14 cellular contexts compared by ENCODE assay signal in genomic region chr5:171534009-171534895, GRCh38.
DNase-seq lines count a peak whose midpoint lies in the region; ATAC-seq, FAIRE-seq and TF ChIP-seq lines count a peak whose summit lies in the region.
"Had no signal": no experiment of that assay in that cellular context is flagged by ENCODE, and none has a peak within 500 bp of the region (broad histone marks: within the 10 kb centered on the region; RNA-seq: fewer than 3 reads in every experiment).

No MANE protein-coding gene starts in this region.

- H3K27me3 ChIP-seq in bronchial epithelial cell (ENCODE audit: control insufficient read depth, insufficient read depth, low read length), result peaks cover 1% of the 10 kb centered on the region
- H3K27me3 ChIP-seq: BLaER1 had no signal

- H3K4me1 Mint-ChIP-seq in stimulated activated effector memory CD8-positive, alpha-beta T cell treated with anti-CD3 and anti-CD28 coated beads, Interleukin-12 subunit alpha, Interleukin-12 subunit beta, amount 100 ng/mL, for 72 hours, result no peaks in the 10 kb centered on the region
- H3K4me1 Mint-ChIP-seq in HFFc6 (ENCODE audit: low read depth) (peaks cover 14% of the 10 kb centered on the region; the same call in 1 of the 2 replicates), progenitor cell of endocrine pancreas (ENCODE audit: low read depth) (no peaks in the 10 kb centered on the region)

- DNase-seq in stimulated activated CD4-positive, alpha-beta T cell treated with anti-CD3 and anti-CD28 coated beads, Interleukin-12 subunit alpha, Interleukin-12 subunit beta, amount 100 ng/mL, for 48 hours (ENCODE audit: low read depth in 2 of 3, low spot score in 1 of 3), result peak in 2 of 3 donors; percentile 8 to 18
- no peak for DNase-seq in stimulated activated CD4-positive, alpha-beta T cell treated with anti-CD3 and anti-CD28 coated beads, Interleukin-12 subunit alpha, Interleukin-12 subunit beta, amount 100 ng/mL, for 4 hours
- peak; percentile 8 for DNase-seq in OCI-M1 (lab: John Stamatoyannopoulos, UW)
- peak; percentile 27 for DNase-seq in bronchial epithelial cell (ENCODE audit: low read depth)
- no peak for DNase-seq in stimulated activated effector memory CD8-positive, alpha-beta T cell treated with anti-CD3 and anti-CD28 coated beads, Interleukin-12 subunit alpha, Interleukin-12 subunit beta, amount 100 ng/mL, for 72 hours (ENCODE audit: low spot score in 2 of 2)
- no peak for DNase-seq in HFFc6
- no peak for DNase-seq in progenitor cell of endocrine pancreas (ENCODE audit: low spot score, unreplicated experiment)
- DNase-seq in GDM1 (lab: John Stamatoyannopoulos, UW), result no peak
- DNase-seq: DMS153, hypothalamus, left cardiac atrium, NCI-H1694, NCI-H510A treated with DMSO at 0.1 percent for 48 hours had no signal

- no peak overlapping the region for H3K27ac Mint-ChIP-seq in stimulated activated effector memory CD8-positive, alpha-beta T cell treated with anti-CD3 and anti-CD28 coated beads, Interleukin-12 subunit alpha, Interleukin-12 subunit beta, amount 100 ng/mL, for 72 hours
- H3K27ac Mint-ChIP-seq in HFFc6 (no peak overlapping the region), progenitor cell of endocrine pancreas (no peak overlapping the region)

- H3K9me3 Mint-ChIP-seq in stimulated activated effector memory CD8-positive, alpha-beta T cell treated with anti-CD3 and anti-CD28 coated beads, Interleukin-12 subunit alpha, Interleukin-12 subunit beta, amount 100 ng/mL, for 72 hours, result no peaks in the 10 kb centered on the region
- H3K9me3 Mint-ChIP-seq in HFFc6, result no peaks in the 10 kb centered on the region
- no peaks in the 10 kb centered on the region for H3K9me3 Mint-ChIP-seq in progenitor cell of endocrine pancreas (ENCODE audit: low read depth)

- no peak overlapping the region for H3K4me3 Mint-ChIP-seq in stimulated activated effector memory CD8-positive, alpha-beta T cell treated with anti-CD3 and anti-CD28 coated beads, Interleukin-12 subunit alpha, Interleukin-12 subunit beta, amount 100 ng/mL, for 72 hours
- H3K4me3 Mint-ChIP-seq in HFFc6 (no peak overlapping the region), progenitor cell of endocrine pancreas (ENCODE audit: low read depth) (no peak overlapping the region)

- peaks cover 28% of the 10 kb centered on the region for H3K27me3 Mint-ChIP-seq in HFFc6 (ENCODE audit: insufficient read depth)
- H3K27me3 Mint-ChIP-seq in progenitor cell of endocrine pancreas, result peaks cover 9% of the 10 kb centered on the region

- FAIRE-seq in bronchial epithelial cell (lab: Jason Lieb, UNC), result no peak

- no peaks in the 10 kb centered on the region for H3K36me3 Mint-ChIP-seq in stimulated activated effector memory CD8-positive, alpha-beta T cell treated with anti-CD3 and anti-CD28 coated beads, Interleukin-12 subunit alpha, Interleukin-12 subunit beta, amount 100 ng/mL, for 72 hours
- H3K36me3 Mint-ChIP-seq in HFFc6 (ENCODE audit: low read depth) (no peaks in the 10 kb centered on the region), progenitor cell of endocrine pancreas (ENCODE audit: insufficient read depth) (no peaks in the 10 kb centered on the region)

- H3K4me3 ChIP-seq in bronchial epithelial cell (ENCODE audit: low read depth, low read length), result no peak overlapping the region
- H3K4me3 ChIP-seq: BLaER1 had no signal

- peak; percentile 77 for ATAC-seq in stimulated activated effector memory CD8-positive, alpha-beta T cell treated with anti-CD3 and anti-CD28 coated beads, Interleukin-12 subunit alpha, Interleukin-12 subunit beta, amount 100 ng/mL, for 72 hours

- TF ChIP-seq CTCF in bronchial epithelial cell (IDR thresholded peaks at IDR 0.05; ENCODE audit: insufficient read depth, low read length, severe bottlenecking), result no peak
- TF ChIP-seq CTCF in HFFc6 (IDR thresholded peaks at IDR 0.05), result no peak
- no peak for TF ChIP-seq CTCF in progenitor cell of endocrine pancreas (IDR thresholded peaks at IDR 0.05; ENCODE audit: unreplicated experiment)

- H3K36me3 ChIP-seq in bronchial epithelial cell (ENCODE audit: control insufficient read depth, insufficient read depth, low read length), result no peaks in the 10 kb centered on the region
- H3K36me3 ChIP-seq: BLaER1 had no signal

Comparison
In these comparisons a context has a peak if more than half of its experiments do, and no peak if none do; other contexts are left out.
1. DNase-seq: peak in stimulated activated CD4-positive, alpha-beta T cell treated with anti-CD3 and anti-CD28 coated beads, Interleukin-12 subunit alpha, Interleukin-12 subunit beta, amount 100 ng/mL, for 48 hours (2 of 3), OCI-M1 (single experiment) and bronchial epithelial cell (single experiment); none in stimulated activated CD4-positive, alpha-beta T cell treated with anti-CD3 and anti-CD28 coated beads, Interleukin-12 subunit alpha, Interleukin-12 subunit beta, amount 100 ng/mL, for 4 hours (single experiment), stimulated activated effector memory CD8-positive, alpha-beta T cell treated with anti-CD3 and anti-CD28 coated beads, Interleukin-12 subunit alpha, Interleukin-12 subunit beta, amount 100 ng/mL, for 72 hours (0 of 2), HFFc6 (single experiment), progenitor cell of endocrine pancreas (single experiment) and GDM1 (single experiment).